22 cellular contexts compared by ENCODE assay signal in genomic region chr7:81819861-81820260, GRCh38. TPM values are rescaled to one million over a fixed set of nuclear protein-coding genes. Genes with fewer than 3 reads are reported as not detected.
"Had no signal": no experiment of that assay in that cellular context is flagged by ENCODE, and none has a peak within 500 bp of the region (broad histone marks: within the 10 kb centered on the region; RNA-seq: fewer than 3 reads in every experiment).

No MANE protein-coding gene starts in this region.

- H2AFZ ChIP-seq: neural progenitor cell had no signal

- H3K27ac ChIP-seq: coronary artery, gastroesophageal sphincter, left ventricle myocardium inferior, neural progenitor cell, ovary, right atrium auricular region, sigmoid colon had no signal

- H3K36me3 ChIP-seq: gastroesophageal sphincter, left ventricle myocardium inferior, neural progenitor cell, ovary, right atrium auricular region, sigmoid colon had no signal

- H3K9me3 ChIP-seq: gastroesophageal sphincter, left ventricle myocardium inferior, ovary, right atrium auricular region, sigmoid colon had no signal

- H3K27me3 ChIP-seq: gastroesophageal sphincter, neural progenitor cell, ovary, right atrium auricular region, sigmoid colon had no signal

- H3K4me1 ChIP-seq: gastroesophageal sphincter, left ventricle myocardium inferior, neural progenitor cell, right atrium auricular region, sigmoid colon had no signal

- DNase-seq: effector CD4-positive, alpha-beta T cell; endodermal cell; erythroblast; glutamatergic neuron; immature natural killer cell; kidney; left cardiac atrium; left ventricle myocardium inferior; mesenchymal stem cell; midbrain; nucleus accumbens; ovary; sigmoid colon; small intestine; stimulated activated CD4-positive, alpha-beta T cell treated with anti-CD3 and anti-CD28 coated beads, Interleukin-12 subunit alpha, Interleukin-12 subunit beta, amount 100 ng/mL, for 4 hours; stimulated activated naive CD4-positive, alpha-beta T cell treated with Interleukin-2 at 50 U/mL for 16 hours had no signal

- ATAC-seq: gastroesophageal sphincter; left cardiac atrium; natural killer cell treated with Interleukin-12 subunit alpha and Interleukin-12 subunit beta and Interleukin-15 and Interleukin-18, amount 100 ng/mL, for 72 hours had no signal

- H3K4me2 ChIP-seq: neural progenitor cell had no signal

- H3K4me3 ChIP-seq: coronary artery, gastroesophageal sphincter, left ventricle myocardium inferior, lung, neural progenitor cell, ovary, right atrium auricular region, sigmoid colon had no signal

RNA-seq across cellular contexts. Expression of gene HGF, which starts 50.0 kb away (rescaled TPM):
- polyA plus RNA-seq: immature natural killer cell had no signal
